ENCODE assay signal across 21 cellular contexts in genomic region chr2:128361376-128362131, GRCh38. TPM values are rescaled to one million over a fixed set of nuclear protein-coding genes. Genes with fewer than 3 reads are reported as not detected.
DNase-seq lines count a peak whose midpoint lies in the region; ATAC-seq and TF ChIP-seq lines count a peak whose summit lies in the region.
"Had no signal": no experiment of that assay in that cellular context is flagged by ENCODE, and none has a peak within 500 bp of the region (broad histone marks: within the 10 kb centered on the region; RNA-seq: fewer than 3 reads in every experiment).

No MANE protein-coding gene starts in this region.

- H3K27me3 ChIP-seq in Caco-2 (replicated peaks; ENCODE audit: control insufficient read depth, insufficient read depth, low read length) (no peaks in the 10 kb centered on the region), hepatocyte (no peaks in the 10 kb centered on the region)
- H3K27me3 ChIP-seq: esophagus muscularis mucosa, SJCRH30, upper lobe of left lung had no signal

- H3K9me2 ChIP-seq in hepatocyte (replicated peaks; ENCODE audit: insufficient read depth): no peaks in the 10 kb centered on the region

- in situ Hi-C loops in ACHN (cut with HindIII; ENCODE audit: low pct_ligation_motif_present, low pct_unique_long_range_greater_than_20kb, low sequenced_read_pairs): no loop called here

- H3K36me3 Mint-ChIP-seq in Caco-2 (ENCODE audit: insufficient read depth, unreplicated experiment): peaks cover 4% of the 10 kb centered on the region
- no peaks in the 10 kb centered on the region for H3K36me3 Mint-ChIP-seq in HFFc6 (ENCODE audit: low read depth)
- no peaks in the 10 kb centered on the region for H3K36me3 Mint-ChIP-seq in chondrocyte (ENCODE audit: low read depth)
- H3K36me3 Mint-ChIP-seq in mesothelial cell of epicardium: no peaks in the 10 kb centered on the region
- H3K36me3 Mint-ChIP-seq in activated CD8-positive, alpha-beta T cell treated with anti-CD3 and anti-CD28 coated beads for 36 hours (ENCODE audit: low read depth): no peaks in the 10 kb centered on the region

- 86% methylated on average over 14 of the region's 14 CpGs for WGBS in hepatocyte (ENCODE audit: low lambda C conversion rate, missing lambda C conversion rate)

- no peak for ATAC-seq in activated CD8-positive, alpha-beta T cell treated with anti-CD3 and anti-CD28 coated beads for 36 hours

- H3K4me2 ChIP-seq in hepatocyte: no peak overlapping the region

- CTCF ChIA-PET in Caco-2 (lab: Charles Lee): no interaction called here
- CTCF ChIA-PET in activated CD8-positive, alpha-beta T cell treated with anti-CD3 and anti-CD28 coated beads for 36 hours (lab: Charles Lee): no interaction called here

- no peaks in the 10 kb centered on the region for H4K20me1 ChIP-seq in hepatocyte (ENCODE audit: insufficient read depth, poor library complexity, severe bottlenecking)

- H3K9me3 Mint-ChIP-seq in Caco-2 (ENCODE audit: unreplicated experiment): no peaks in the 10 kb centered on the region
- H3K9me3 Mint-ChIP-seq in HFFc6: no peaks in the 10 kb centered on the region
- peaks cover 3% of the 10 kb centered on the region for H3K9me3 Mint-ChIP-seq in chondrocyte (ENCODE audit: low read depth)
- H3K9me3 Mint-ChIP-seq in mesothelial cell of epicardium: peaks cover 5% of the 10 kb centered on the region
- no peaks in the 10 kb centered on the region for H3K9me3 Mint-ChIP-seq in activated CD8-positive, alpha-beta T cell treated with anti-CD3 and anti-CD28 coated beads for 36 hours
- H3K9me3 Mint-ChIP-seq: activated T-helper 2 cell treated with anti-CD3 and anti-CD28 coated beads, Interferon-gamma antibody, Interleukin-2, Interleukin-4, amounts not matched to agents 10 μg/mL and 5 μg/mL and 100 μg/mL, durations not matched to agents 14 hours and 24 hours and 36 hours had no signal

- H3K79me2 ChIP-seq in hepatocyte: no peaks in the 10 kb centered on the region

- no peak overlapping the region for H3K27ac ChIP-seq in hepatocyte

- no TSS peak for BruUV-seq in Caco-2 (replicated peaks; lab: Mats Ljungman, UMichigan)

- no peak overlapping the region for H3K4me3 Mint-ChIP-seq in Caco-2 (ENCODE audit: unreplicated experiment)
- H3K4me3 Mint-ChIP-seq in HFFc6: no peak overlapping the region
- no peak overlapping the region for H3K4me3 Mint-ChIP-seq in chondrocyte (ENCODE audit: unreplicated experiment)
- no peak overlapping the region for H3K4me3 Mint-ChIP-seq in mesothelial cell of epicardium
- no peak overlapping the region for H3K4me3 Mint-ChIP-seq in activated CD8-positive, alpha-beta T cell treated with anti-CD3 and anti-CD28 coated beads for 36 hours

- H3K27ac Mint-ChIP-seq in Caco-2 (ENCODE audit: unreplicated experiment): peak overlapping the region; percentile 96
- peak overlapping the region; percentile 77 for H3K27ac Mint-ChIP-seq in HFFc6
- H3K27ac Mint-ChIP-seq in chondrocyte (ENCODE audit: unreplicated experiment): peak overlapping the region; percentile 95
- H3K27ac Mint-ChIP-seq in mesothelial cell of epicardium: peak overlapping the region; percentile 97
- no peak overlapping the region for H3K27ac Mint-ChIP-seq in activated CD8-positive, alpha-beta T cell treated with anti-CD3 and anti-CD28 coated beads for 36 hours
- H3K27ac Mint-ChIP-seq: activated T-helper 2 cell treated with anti-CD3 and anti-CD28 coated beads, Interferon-gamma antibody, Interleukin-2, Interleukin-4, amounts not matched to agents 10 μg/mL and 5 μg/mL and 100 μg/mL, durations not matched to agents 14 hours and 24 hours and 36 hours had no signal

- intact Hi-C loops in Caco-2 (cut with micrococcal nuclease; ENCODE audit: unreplicated experiment): loop anchor here (5.0 kb wide), 1 partner anchor 34 kb away; no protein-coding TSS in a partner anchor
- intact Hi-C loops in activated CD8-positive, alpha-beta T cell treated with anti-CD3 and anti-CD28 coated beads for 36 hours (cut with micrococcal nuclease): no loop called here

- H3K4me1 Mint-ChIP-seq in Caco-2 (ENCODE audit: low read depth, unreplicated experiment) (peaks cover 13% of the 10 kb centered on the region), HFFc6 (ENCODE audit: low read depth) (peaks cover 47% of the 10 kb centered on the region), chondrocyte (ENCODE audit: low read depth) (peaks cover 49% of the 10 kb centered on the region), mesothelial cell of epicardium (peaks cover 36% of the 10 kb centered on the region)
- H3K4me1 Mint-ChIP-seq in activated CD8-positive, alpha-beta T cell treated with anti-CD3 and anti-CD28 coated beads for 36 hours (ENCODE audit: low read depth): no peaks in the 10 kb centered on the region

- H3K9me3 ChIP-seq in Caco-2 (no peaks in the 10 kb centered on the region; the same call in 1 of the 2 replicates), hepatocyte (ENCODE audit: low read depth) (no peaks in the 10 kb centered on the region)
- H3K9me3 ChIP-seq: esophagus muscularis mucosa, SJCRH30, upper lobe of left lung had no signal

- TF ChIP-seq CTCF in Caco-2 (IDR thresholded peaks at IDR 0.05; ENCODE audit: insufficient read depth in 1 of 2, low read depth in 1 of 2, low read length in 1 of 2, severe bottlenecking in 1 of 2, unreplicated experiment in 1 of 2) (no peak), HFFc6 (IDR thresholded peaks at IDR 0.05) (no peak), chondrocyte (IDR thresholded peaks at IDR 0.05) (no peak), mesothelial cell of epicardium (IDR thresholded peaks at IDR 0.05; ENCODE audit: unreplicated experiment) (no peak), hepatocyte (IDR thresholded peaks at IDR 0.05; ENCODE audit: poor library complexity) (no peak)
- TF ChIP-seq CTCF in activated CD8-positive, alpha-beta T cell treated with anti-CD3 and anti-CD28 coated beads for 36 hours (IDR thresholded peaks at IDR 0.05): no peak

- no peaks in the 10 kb centered on the region for H3K27me3 Mint-ChIP-seq in Caco-2 (ENCODE audit: insufficient read depth, unreplicated experiment)
- peaks cover 2% of the 10 kb centered on the region for H3K27me3 Mint-ChIP-seq in HFFc6 (ENCODE audit: insufficient read depth)
- H3K27me3 Mint-ChIP-seq in chondrocyte (ENCODE audit: low read depth): no peaks in the 10 kb centered on the region
- no peaks in the 10 kb centered on the region for H3K27me3 Mint-ChIP-seq in mesothelial cell of epicardium (ENCODE audit: low read depth)
- H3K27me3 Mint-ChIP-seq in activated CD8-positive, alpha-beta T cell treated with anti-CD3 and anti-CD28 coated beads for 36 hours: no peaks in the 10 kb centered on the region

- H2AFZ ChIP-seq in hepatocyte: no peak overlapping the region

- POLR2A ChIA-PET in Caco-2 (lab: Charles Lee): no interaction called here
- POLR2A ChIA-PET in activated CD8-positive, alpha-beta T cell treated with anti-CD3 and anti-CD28 coated beads for 36 hours (lab: Charles Lee): no interaction called here

- DNase-seq in Caco-2 (peak in 1 of 2 experiments; percentile 32), HFFc6 (no peak), chondrocyte (ENCODE audit: low spot score) (no peak), mesothelial cell of epicardium (ENCODE audit: low spot score in 2 of 2, unreplicated experiment in 2 of 2) (peak in 1 of 2 experiments; percentile 33), ACHN (no peak), AML-193 (lab: John Stamatoyannopoulos, UW) (no peak), hepatocyte (ENCODE audit: low spot score) (no peak)
- DNase-seq in activated CD8-positive, alpha-beta T cell treated with anti-CD3 and anti-CD28 coated beads for 36 hours: no peak
- DNase-seq: activated CD4-positive, CD25-positive, alpha-beta regulatory T cell treated with anti-CD3 and anti-CD28 coated beads, Interleukin-2, amount 50 U/mL, for 72 hours; amniotic stem cell; DND-41; effector CD8-positive, alpha-beta T cell; NCI-H1417; NCI-H2107; NCI-H526 treated with DMSO at 0.1 percent for 48 hours; SJCRH30; stimulated activated CD4-positive, alpha-beta T cell treated with anti-CD3 and anti-CD28 coated beads, Interleukin-1b, Interleukin-23, amount 100 ng/mL, for 48 hours; stimulated activated naive CD4-positive, alpha-beta T cell treated with Interleukin-2 at 50 U/mL for 16 hours had no signal

- no peak overlapping the region for H3K4me3 ChIP-seq in Caco-2 (ENCODE audit: low read depth, low read length)
- no peak overlapping the region for H3K4me3 ChIP-seq in hepatocyte
- H3K4me3 ChIP-seq: esophagus muscularis mucosa, SJCRH30, upper lobe of left lung had no signal

- H3K36me3 ChIP-seq in Caco-2 (ENCODE audit: control insufficient read depth, insufficient read depth, low read length) (no peaks in the 10 kb centered on the region), hepatocyte (replicated peaks; ENCODE audit: insufficient read depth, low read depth) (no peaks in the 10 kb centered on the region)
- H3K36me3 ChIP-seq: esophagus muscularis mucosa, SJCRH30, upper lobe of left lung had no signal

- H3K4me1 ChIP-seq in Caco-2 (peaks cover 28% of the 10 kb centered on the region), hepatocyte (ENCODE audit: insufficient read depth) (peaks cover 17% of the 10 kb centered on the region)

RNA-seq across cellular contexts. Expression of gene HS6ST1, which starts 42.9 kb away (rescaled TPM):
- total RNA-seq in Caco-2 (2022) (17.5 and 20.3 TPM in 2 replicates), chondrocyte (30.0 to 39.2 TPM (median 33.1 TPM) in 3 replicates), mesothelial cell of epicardium (139 to 141 TPM (median 141 TPM) in 3 replicates), hepatocyte (35.7 and 48.3 TPM in 2 replicates)
- 10 to 100 TPM; 18.5 to 27.2 (median 24.3) TPM for total RNA-seq in HFFc6 (2021; fragmentation: NEBNext Ultra II Directional; extraction: Animal tissue kit (Norgen Biotek cat#: 25700))
- total RNA-seq in activated CD8-positive, alpha-beta T cell treated with anti-CD3 and anti-CD28 coated beads for 36 hours: 10 to 100 TPM; 12.5 to 13.0 TPM
- 34.9 and 46.7 TPM in 2 replicates for polyA plus RNA-seq in hepatocyte
